10 cellular contexts compared by ENCODE assay signal in genomic region chr20:3798405-3798768, GRCh38. TPM values are rescaled to one million over a fixed set of nuclear protein-coding genes. Genes with fewer than 3 reads are reported as not detected.
DNase-seq lines count a peak whose midpoint lies in the region; ATAC-seq and TF ChIP-seq lines count a peak whose summit lies in the region.
"Had no signal": no experiment of that assay in that cellular context is flagged by ENCODE, and none has a peak within 500 bp of the region (broad histone marks: within the 10 kb centered on the region; RNA-seq: fewer than 3 reads in every experiment).

No MANE protein-coding gene starts in this region.

- TF ChIP-seq CTCF in left lung (IDR thresholded peaks at IDR 0.05): no peak

- peaks cover 0 to 56% of the 10 kb centered on the region in 2 donors for H3K36me3 ChIP-seq in left lung
- H3K36me3 ChIP-seq in stomach smooth muscle (ENCODE audit: control insufficient read depth in 2 of 2, insufficient read depth in 2 of 2, low read length in 2 of 2): peaks cover 30 to 32% of the 10 kb centered on the region in 2 donors

- DNase-seq in activated T-cell treated with anti-CD3 and anti-CD28 coated beads, Interleukin-2, amount 50 U/mL, for 24 hours: no peak
- no peak for DNase-seq in activated T-cell treated with anti-CD3 and anti-CD28 coated beads, Interleukin-2, amount 50 U/mL, for 1 hour
- DNase-seq in activated naive CD4-positive, alpha-beta T cell treated with anti-CD3 and anti-CD28 coated beads, Interleukin-2, amount 50 U/mL, for 72 hours (ENCODE audit: low spot score in 2 of 2): no peak
- DNase-seq in left lung: peak in 1 of 2 donors; percentile 29
- no peak for DNase-seq in Kasumi-1 (lab: John Stamatoyannopoulos, UW)
- no peak for DNase-seq in activated CD8-positive, alpha-beta memory T cell treated with anti-CD3 and anti-CD28 coated beads for 24 hours
- DNase-seq: brain microvascular endothelial cell had no signal

- no peaks in the 10 kb centered on the region for H3K9me3 ChIP-seq in left lung
- H3K9me3 ChIP-seq in stomach smooth muscle (ENCODE audit: control insufficient read depth in 2 of 2, low read length in 2 of 2): no peaks in the 10 kb centered on the region

- peaks cover 70% of the 10 kb centered on the region for H3K36me3 Mint-ChIP-seq in activated T-cell treated with anti-CD3 and anti-CD28 coated beads, Interleukin-2, amount 50 U/mL, for 24 hours (ENCODE audit: low read depth)
- H3K36me3 Mint-ChIP-seq in activated naive CD4-positive, alpha-beta T cell treated with anti-CD3 and anti-CD28 coated beads, Interleukin-2, amount 50 U/mL, for 72 hours: peaks cover 44 to 45% of the 10 kb centered on the region in 2 donors

- H3K9ac ChIP-seq in stomach smooth muscle (ENCODE audit: low read length in 2 of 2): peak overlapping the region in 1 of 2 donors; percentile 9

- H3K4me1 Mint-ChIP-seq in activated T-cell treated with anti-CD3 and anti-CD28 coated beads, Interleukin-2, amount 50 U/mL, for 24 hours (ENCODE audit: low read depth): peaks cover 72% of the 10 kb centered on the region

- H3K27me3 ChIP-seq in left lung (no peaks in the 10 kb centered on the region), stomach smooth muscle (ENCODE audit: control insufficient read depth in 1 of 2, insufficient read depth in 2 of 2, low read length in 2 of 2) (no peaks in the 10 kb centered on the region)
- H3K27me3 ChIP-seq: brain microvascular endothelial cell had no signal

- H3K27ac ChIP-seq in left lung: peak overlapping the region; percentile 51 to 91
- peak overlapping the region; percentile 67 for H3K27ac ChIP-seq in stomach smooth muscle (ENCODE audit: low read length)
- H3K27ac ChIP-seq: brain microvascular endothelial cell, C4-2B had no signal

- no peaks in the 10 kb centered on the region for H3K27me3 Mint-ChIP-seq in activated T-cell treated with anti-CD3 and anti-CD28 coated beads, Interleukin-2, amount 50 U/mL, for 24 hours

- no peaks in the 10 kb centered on the region for H3K9me3 Mint-ChIP-seq in activated T-cell treated with anti-CD3 and anti-CD28 coated beads, Interleukin-2, amount 50 U/mL, for 24 hours
- H3K9me3 Mint-ChIP-seq in activated naive CD4-positive, alpha-beta T cell treated with anti-CD3 and anti-CD28 coated beads, Interleukin-2, amount 50 U/mL, for 72 hours: no peaks in the 10 kb centered on the region

- H3K27ac Mint-ChIP-seq in activated T-cell treated with anti-CD3 and anti-CD28 coated beads, Interleukin-2, amount 50 U/mL, for 24 hours: peak overlapping the region; percentile 97
- peak overlapping the region; percentile 86 to 99 for H3K27ac Mint-ChIP-seq in activated naive CD4-positive, alpha-beta T cell treated with anti-CD3 and anti-CD28 coated beads, Interleukin-2, amount 50 U/mL, for 72 hours

- H3K4me3 Mint-ChIP-seq in activated T-cell treated with anti-CD3 and anti-CD28 coated beads, Interleukin-2, amount 50 U/mL, for 24 hours: peak overlapping the region; percentile 85

- intact Hi-C loops in left lung (cut with DNase I): no loop called here

- ATAC-seq in activated naive CD4-positive, alpha-beta T cell treated with anti-CD3 and anti-CD28 coated beads, Interleukin-2, amount 50 U/mL, for 72 hours: no peak
- no peak for ATAC-seq in left lung
- ATAC-seq in HG03469 (IDR thresholded peaks at IDR 0.05; ENCODE audit: unreplicated experiment): no peak

- H3K4me3 ChIP-seq in left lung (peak overlapping the region in 1 of 2 donors; percentile 79), stomach smooth muscle (ENCODE audit: low read length in 2 of 2) (peak overlapping the region in 1 of 2 donors; percentile 8)

- H3K4me1 ChIP-seq in left lung (peaks cover 52 to 81% of the 10 kb centered on the region in 2 donors), stomach smooth muscle (ENCODE audit: control insufficient read depth, insufficient read depth, low read length) (peaks cover 55% of the 10 kb centered on the region)

RNA-seq across cellular contexts. Expression of gene CDC25B, which starts 2.3 kb away (rescaled TPM):
- total RNA-seq in activated naive CD4-positive, alpha-beta T cell treated with anti-CD3 and anti-CD28 coated beads, Interleukin-2, amount 50 U/mL, for 72 hours: 100 to 1,000 TPM in 1 of 2 donors, 10 to 100 TPM in 1; 72.9 to 168 TPM
- total RNA-seq in left lung: 100 to 1,000 TPM; 111 to 121 TPM

RNA-seq across cellular contexts. Expression of gene CENPB, which starts 11.8 kb away (rescaled TPM):
- 10 to 100 TPM; 34.4 to 48.1 TPM for total RNA-seq in activated naive CD4-positive, alpha-beta T cell treated with anti-CD3 and anti-CD28 coated beads, Interleukin-2, amount 50 U/mL, for 72 hours
- total RNA-seq in left lung: 10 to 100 TPM; 78.5 to 94.5 TPM

RNA-seq across cellular contexts. Expression of gene SPEF1, which starts 17.1 kb away (rescaled TPM):
- total RNA-seq in activated naive CD4-positive, alpha-beta T cell treated with anti-CD3 and anti-CD28 coated beads, Interleukin-2, amount 50 U/mL, for 72 hours: under 1 TPM in 1 of 2 donors, not detected in 1; 0.14 TPM
- total RNA-seq in left lung: 1 to 10 TPM in 1 of 2 donors, under 1 TPM in 1; 0.26 to 2.8 TPM

RNA-seq across cellular contexts. Expression of gene AP5S1, which starts 22.0 kb away (rescaled TPM):
- 10 to 100 TPM; 10.6 to 17.8 TPM for total RNA-seq in activated naive CD4-positive, alpha-beta T cell treated with anti-CD3 and anti-CD28 coated beads, Interleukin-2, amount 50 U/mL, for 72 hours
- 10 to 100 TPM; 12.7 to 13.6 TPM for total RNA-seq in left lung

RNA-seq across cellular contexts. Expression of gene ADISSP, which starts 30.8 kb away (rescaled TPM):
- 10 to 100 TPM; 44.7 to 45.0 TPM for total RNA-seq in activated naive CD4-positive, alpha-beta T cell treated with anti-CD3 and anti-CD28 coated beads, Interleukin-2, amount 50 U/mL, for 72 hours
- total RNA-seq in left lung: 10 to 100 TPM; 19.4 to 35.6 TPM
